Comparison of ENCODE assay signal across 8 cellular contexts in genomic region chr12:12719496-12719895, GRCh38. TPM values are rescaled to one million over a fixed set of nuclear protein-coding genes. Genes with fewer than 3 reads are reported as not detected.
A peak's percentile ranks its signal among the peaks of the same experiment; 100 is the strongest.
DNase-seq lines count a peak whose midpoint lies in the region; ATAC-seq, FAIRE-seq and TF ChIP-seq lines count a peak whose summit lies in the region.

No MANE protein-coding gene starts in this region.

- DNase-seq in LHCN-M2 (ENCODE audit: low read depth), result peak; percentile 41
- DNase-seq in activated naive CD8-positive, alpha-beta T cell treated with anti-CD3 and anti-CD28 coated beads, Interleukin-2, amount 10 ng/mL, durations not matched to agents 7 days and 5 days, result no peak
- no peak for DNase-seq in HepG2 (ENCODE audit: low spot score)
- no peak for DNase-seq in type B pancreatic cell (ENCODE audit: extremely low spot score, unreplicated experiment)
- no peak for DNase-seq in NK-92 treated with Interleukin-12 subunit alpha and Interleukin-12 subunit beta, amount 100 ng/mL, for 24 hours (lab: John Stamatoyannopoulos, UW)
- no peak for DNase-seq in GM19239 (ENCODE audit: insufficient read length, low spot score)
- no peak for DNase-seq in D341Med (ENCODE audit: low spot score)

- H3K27me3 ChIP-seq in DOHH2 (ENCODE audit: control insufficient read depth, low read length) (no peaks in the 10 kb centered on the region), HepG2 (ENCODE audit: control insufficient read depth in 1 of 2, insufficient read depth in 2 of 2, low read length in 2 of 2) (no peaks in the 10 kb centered on the region; a peak in 2 of 5 replicates)

- peak overlapping the region; percentile 96 for H3K4me2 ChIP-seq in DOHH2 (ENCODE audit: low read length)
- H3K4me2 ChIP-seq in HepG2 (ENCODE audit: low read depth, low read length), result peak overlapping the region; percentile 89

- no peaks in the 10 kb centered on the region for H3K27me3 Mint-ChIP-seq in activated naive CD8-positive, alpha-beta T cell treated with anti-CD3 and anti-CD28 coated beads, Interleukin-2, amount 10 ng/mL, durations not matched to agents 7 days and 5 days
- no peaks in the 10 kb centered on the region for H3K27me3 Mint-ChIP-seq in type B pancreatic cell

- H3K36me3 Mint-ChIP-seq in activated naive CD8-positive, alpha-beta T cell treated with anti-CD3 and anti-CD28 coated beads, Interleukin-2, amount 10 ng/mL, durations not matched to agents 7 days and 5 days, result peaks cover 56% of the 10 kb centered on the region
- peaks cover 38% of the 10 kb centered on the region for H3K36me3 Mint-ChIP-seq in type B pancreatic cell

- no peaks in the 10 kb centered on the region for H3K9me3 Mint-ChIP-seq in activated naive CD8-positive, alpha-beta T cell treated with anti-CD3 and anti-CD28 coated beads, Interleukin-2, amount 10 ng/mL, durations not matched to agents 7 days and 5 days
- H3K9me3 Mint-ChIP-seq in type B pancreatic cell, result no peaks in the 10 kb centered on the region

- WGBS in HepG2 (ENCODE audit: low lambda C conversion rate), result 5% methylated on average over 3 of the region's 3 CpGs

- TF ChIP-seq CTCF in DOHH2 (IDR thresholded peaks at IDR 0.05; ENCODE audit: low read depth, low read length, poor library complexity, severe bottlenecking) (no peak), HepG2 (CRISPR knock-in tag; IDR thresholded peaks at IDR 0.05) (no peak), type B pancreatic cell (conservative IDR thresholded peaks at IDR 0.05) (no peak)

- peak overlapping the region; percentile 97 for H3K27ac ChIP-seq in DOHH2 (ENCODE audit: low read depth, low read length)
- peak overlapping the region; percentile 99 for H3K27ac ChIP-seq in HepG2 (ENCODE audit: extremely low read length, insufficient read depth, low read length)

- no peak overlapping the region for H2AFZ ChIP-seq in HepG2 (ENCODE audit: low read length)

- H3K9ac ChIP-seq in HepG2 (ENCODE audit: insufficient read depth, low read depth, low read length), result peak overlapping the region; percentile 99

- TF ChIP-seq POLR2A in HepG2 (IDR thresholded peaks at IDR 0.05; ENCODE audit: insufficient read depth in 1 of 2, low read depth in 2 of 2, low read length in 2 of 2), result no peak

- H3K9me3 ChIP-seq in DOHH2 (ENCODE audit: control insufficient read depth, insufficient read depth, low read length) (no peaks in the 10 kb centered on the region), HepG2 (ENCODE audit: low read length) (no peaks in the 10 kb centered on the region)

- no peak for ATAC-seq in activated naive CD8-positive, alpha-beta T cell treated with anti-CD3 and anti-CD28 coated beads, Interleukin-2, amount 10 ng/mL, durations not matched to agents 7 days and 5 days (ENCODE audit: low read depth)
- ATAC-seq in HepG2, result no peak

- H3K79me2 ChIP-seq in DOHH2 (ENCODE audit: control insufficient read depth, low read length) (peaks cover 74% of the 10 kb centered on the region), HepG2 (ENCODE audit: insufficient read depth, low read length) (peaks cover 77% of the 10 kb centered on the region)

- H4K20me1 ChIP-seq in DOHH2 (ENCODE audit: control insufficient read depth, insufficient read depth, low read depth, low read length) (no peaks in the 10 kb centered on the region), HepG2 (ENCODE audit: insufficient read depth, low read length) (peaks cover 15% of the 10 kb centered on the region; the same call in 1 of the 2 replicates)

- intact Hi-C loops in HepG2 (cut with micrococcal nuclease; ENCODE audit: unreplicated experiment), result loop anchor here (5.0 kb wide), 1 partner anchor 157 kb away; the partner anchor contains the start of gene DUSP16

- H3K27ac Mint-ChIP-seq in activated naive CD8-positive, alpha-beta T cell treated with anti-CD3 and anti-CD28 coated beads, Interleukin-2, amount 10 ng/mL, durations not matched to agents 7 days and 5 days, result peak overlapping the region; percentile 98
- H3K27ac Mint-ChIP-seq in type B pancreatic cell, result peak overlapping the region; percentile 84

- H3K36me3 ChIP-seq in DOHH2 (ENCODE audit: control insufficient read depth, low read length) (peaks cover 61% of the 10 kb centered on the region), HepG2 (replicated peaks in 1 of 2; ENCODE audit: control insufficient read depth in 1 of 2, insufficient read depth in 2 of 2, low read length in 2 of 2) (0 out of 5 replicates have a peak, but pooled peaks cover 1 to 9% of the 10 kb centered on the region in 2 experiments)

- CTCF ChIA-PET in HepG2 (lab: Yijun Ruan, JAX; ENCODE audit: low intra/inter-chr PET ratio, low total read pairs), result no interaction called here

- H3K4me3 ChIP-seq in DOHH2 (ENCODE audit: low read length) (peak overlapping the region; percentile 96), HepG2 (replicated peaks in 1 of 3; ENCODE audit: insufficient read depth in 1 of 3, low read depth in 2 of 3, low read length in 3 of 3) (peak overlapping the region; percentile 92 to 96 (median 96); a peak in 5 of 6 replicates)

- peak overlapping the region; percentile 96 for H3K4me3 Mint-ChIP-seq in activated naive CD8-positive, alpha-beta T cell treated with anti-CD3 and anti-CD28 coated beads, Interleukin-2, amount 10 ng/mL, durations not matched to agents 7 days and 5 days
- peak overlapping the region; percentile 98 for H3K4me3 Mint-ChIP-seq in type B pancreatic cell

- peaks cover 26% of the 10 kb centered on the region for H3K4me1 Mint-ChIP-seq in activated naive CD8-positive, alpha-beta T cell treated with anti-CD3 and anti-CD28 coated beads, Interleukin-2, amount 10 ng/mL, durations not matched to agents 7 days and 5 days
- peaks cover 28% of the 10 kb centered on the region for H3K4me1 Mint-ChIP-seq in type B pancreatic cell (ENCODE audit: unreplicated experiment)

- TF ChIP-seq RAD21 in HepG2 (CRISPR knock-in tag; IDR thresholded peaks at IDR 0.05), result no peak

- no peak for TF ChIP-seq EP300 in HepG2 (IDR thresholded peaks at IDR 0.05; ENCODE audit: low read depth in 2 of 2, low read length in 2 of 2)
- no peak for TF ChIP-seq EP300 in HepG2 (CRISPR knock-in tag; IDR thresholded peaks at IDR 0.05; ENCODE audit: borderline replicate concordance)

- FAIRE-seq in HepG2 (lab: Jason Lieb, UNC) (no peak), GM19239 (lab: Jason Lieb, UNC) (no peak)

- POLR2A ChIA-PET in activated naive CD8-positive, alpha-beta T cell treated with anti-CD3 and anti-CD28 coated beads, Interleukin-2, amount 10 ng/mL, durations not matched to agents 7 days and 5 days (lab: Charles Lee), result interaction anchor here (6.5 to 16.0 kb wide), 4 partner anchors 7 to 362 kb away, joined by 77 to 373 read pairs (median 224); partner anchors contain the start of genes BORCS5 and GPR19
- POLR2A ChIA-PET in HepG2 (lab: Yijun Ruan, JAX), result interaction anchor here (1.1 kb wide), 1 partner anchor 321 kb away, joined by 4 read pairs; no protein-coding TSS in a partner anchor

- H3K4me1 ChIP-seq in DOHH2 (ENCODE audit: control insufficient read depth, low read length), result peaks cover 69% of the 10 kb centered on the region
- peaks cover 46% of the 10 kb centered on the region for H3K4me1 ChIP-seq in HepG2 (ENCODE audit: insufficient read depth, low read length)

- H3K9me2 ChIP-seq in DOHH2 (replicated peaks; ENCODE audit: control insufficient read depth, low read length), result no peaks in the 10 kb centered on the region

- no TSS peak for BruUV-seq in HepG2 (replicated peaks; lab: Mats Ljungman, UMichigan)

- H3F3A ChIP-seq in DOHH2 (ENCODE audit: control insufficient read depth, insufficient read depth), result peaks cover 52% of the 10 kb centered on the region

- in situ Hi-C loops in HepG2 (cut with HindIII; ENCODE audit: extremely low pct_ligation_motif_present, low pct_unique_long_range_greater_than_20kb), result loop anchor here (25.0 kb wide), 1 partner anchor 632 kb away; no protein-coding TSS in a partner anchor

RNA-seq across cellular contexts. Expression of gene CDKN1B, which starts 2.3 kb away (rescaled TPM):
- total RNA-seq in LHCN-M2 (2014; rRNA removed) (21.2 and 27.4 TPM in 2 replicates), HepG2 (2016; rRNA removed; fragmentation: Illumina TruSeq; extraction: Trizol) (37.2 and 39.6 TPM in 2 replicates), type B pancreatic cell (ENCODE audit: low replicate concordance) (49.6 and 85.5 TPM in 2 replicates)
- polyA plus RNA-seq in LHCN-M2 (2012), result 9.2 TPM
- 100 to 1,000 TPM; 135 to 136 TPM for total RNA-seq in activated naive CD8-positive, alpha-beta T cell treated with anti-CD3 and anti-CD28 coated beads, Interleukin-2, amount 10 ng/mL, durations not matched to agents 7 days and 5 days
- 7.8 TPM in 2 replicates for total RNA-seq in HepG2 (2016; cell fraction: cytosol; rRNA removed; fragmentation: Illumina TruSeq; extraction: Trizol; ENCODE audit: low read depth)
- 39.5 and 39.9 TPM in 2 replicates for total RNA-seq in HepG2 (2016; cell fraction: insoluble cytoplasmic fraction; rRNA removed; fragmentation: Illumina TruSeq; extraction: Trizol)
- 22.3 and 22.5 TPM in 2 replicates for total RNA-seq in HepG2 (2016; cell fraction: membrane; rRNA removed; fragmentation: Illumina TruSeq; extraction: Trizol)
- 31.7 and 35.6 TPM in 2 replicates for total RNA-seq in HepG2 (2016; cell fraction: nucleus; rRNA removed; fragmentation: Illumina TruSeq; extraction: Trizol)
- polyA plus RNA-seq in HepG2 (2011; rRNA removed), result 18.8 and 20.1 TPM in 2 replicates
- 14.5 and 17.0 TPM in 2 replicates for polyA plus RNA-seq in HepG2 (2011; cell fraction: cytosol; rRNA removed)
- 9.6 and 9.9 TPM in 2 replicates for polyA plus RNA-seq in HepG2 (2011; cell fraction: nucleus; rRNA removed)
- polyA plus RNA-seq in HepG2 (2012), result 30.9 and 36.9 TPM in 2 replicates
- polyA plus RNA-seq in HepG2 (2016; cell fraction: cytosol; fragmentation: Illumina TruSeq; extraction: Trizol; ENCODE audit: low read depth), result 3.1 TPM in 2 replicates
- 48.4 and 51.0 TPM in 2 replicates for polyA plus RNA-seq in HepG2 (2016; cell fraction: insoluble cytoplasmic fraction; fragmentation: Illumina TruSeq; extraction: Trizol; ENCODE audit: low read depth)
- 11.6 TPM in 2 replicates for polyA plus RNA-seq in HepG2 (2016; cell fraction: membrane; fragmentation: Illumina TruSeq; extraction: Trizol; ENCODE audit: low read depth)
- 40.3 and 40.5 TPM in 2 replicates for polyA plus RNA-seq in HepG2 (2016; cell fraction: nucleus; fragmentation: Illumina TruSeq; extraction: Trizol; ENCODE audit: insufficient read depth, low read depth)
- 10.2 and 11.3 TPM in 2 replicates for polyA minus RNA-seq in HepG2 (2011; rRNA and poly(A)+ RNA removed; ENCODE audit: low replicate concordance)
- polyA minus RNA-seq in HepG2 (2011; cell fraction: cytosol; rRNA and poly(A)+ RNA removed), result 18.2 and 23.5 TPM in 2 replicates
- 27.1 and 37.2 TPM in 2 replicates for polyA minus RNA-seq in HepG2 (2011; cell fraction: nucleus; rRNA and poly(A)+ RNA removed)

RNA-seq across cellular contexts. Expression of gene GPR19, which starts 23.5 kb away (rescaled TPM):
- total RNA-seq in LHCN-M2 (2014; rRNA removed) (0.34 and 0.64 TPM in 2 replicates), HepG2 (2016; rRNA removed; fragmentation: Illumina TruSeq; extraction: Trizol) (1.2 and 1.4 TPM in 2 replicates), type B pancreatic cell (ENCODE audit: low replicate concordance) (1.6 and 3.6 TPM in 2 replicates)
- polyA plus RNA-seq in LHCN-M2 (2012), result 0.09 TPM
- total RNA-seq in activated naive CD8-positive, alpha-beta T cell treated with anti-CD3 and anti-CD28 coated beads, Interleukin-2, amount 10 ng/mL, durations not matched to agents 7 days and 5 days, result 1 to 10 TPM; 7.7 to 8.0 TPM
- total RNA-seq in HepG2 (2016; cell fraction: cytosol; rRNA removed; fragmentation: Illumina TruSeq; extraction: Trizol; ENCODE audit: low read depth), result 1.2 TPM in 1 of 2 replicates, not detected in the other
- total RNA-seq in HepG2 (2016; cell fraction: insoluble cytoplasmic fraction; rRNA removed; fragmentation: Illumina TruSeq; extraction: Trizol), result 1.3 TPM in 2 replicates
- total RNA-seq in HepG2 (2016; cell fraction: membrane; rRNA removed; fragmentation: Illumina TruSeq; extraction: Trizol), result 1.00 and 1.5 TPM in 2 replicates
- 0.99 and 1.4 TPM in 2 replicates for total RNA-seq in HepG2 (2016; cell fraction: nucleus; rRNA removed; fragmentation: Illumina TruSeq; extraction: Trizol)
- polyA plus RNA-seq in HepG2 (2011; rRNA removed), result 1.5 and 2.0 TPM in 2 replicates
- 0.97 and 1.0 TPM in 2 replicates for polyA plus RNA-seq in HepG2 (2011; cell fraction: cytosol; rRNA removed)
- polyA plus RNA-seq in HepG2 (2011; cell fraction: nucleus; rRNA removed), result 4.7 and 5.3 TPM in 2 replicates
- polyA plus RNA-seq in HepG2 (2012), result 0.60 and 2.4 TPM in 2 replicates
- polyA plus RNA-seq in HepG2 (2016; cell fraction: cytosol; fragmentation: Illumina TruSeq; extraction: Trizol; ENCODE audit: low read depth), result 0.41 and 0.74 TPM in 2 replicates
- polyA plus RNA-seq in HepG2 (2016; cell fraction: insoluble cytoplasmic fraction; fragmentation: Illumina TruSeq; extraction: Trizol; ENCODE audit: low read depth), result 0.99 and 1.1 TPM in 2 replicates
- polyA plus RNA-seq in HepG2 (2016; cell fraction: membrane; fragmentation: Illumina TruSeq; extraction: Trizol; ENCODE audit: low read depth), result 1.0 and 1.8 TPM in 2 replicates
- 4.4 and 4.9 TPM in 2 replicates for polyA plus RNA-seq in HepG2 (2016; cell fraction: nucleus; fragmentation: Illumina TruSeq; extraction: Trizol; ENCODE audit: insufficient read depth, low read depth)
- 1.8 TPM in 1 of 2 replicates, not detected in the other for polyA minus RNA-seq in HepG2 (2011; rRNA and poly(A)+ RNA removed; ENCODE audit: low replicate concordance)
- 0.69 TPM in 1 of 2 replicates, not detected in the other for polyA minus RNA-seq in HepG2 (2011; cell fraction: cytosol; rRNA and poly(A)+ RNA removed)
- polyA minus RNA-seq in HepG2 (2011; cell fraction: nucleus; rRNA and poly(A)+ RNA removed), result 1.9 and 2.9 TPM in 2 replicates
